ENCODE assay signal across 25 cellular contexts in genomic region chr16:89150981-89151380, GRCh38. TPM values are rescaled to one million over a fixed set of nuclear protein-coding genes. Genes with fewer than 3 reads are reported as not detected.
"Had no signal": no experiment of that assay in that cellular context is flagged by ENCODE, and none has a peak within 500 bp of the region (broad histone marks: within the 10 kb centered on the region; RNA-seq: fewer than 3 reads in every experiment).

No MANE protein-coding gene starts in this region.

- H3K27ac ChIP-seq: cardiac muscle cell, esophagus squamous epithelium, hepatocyte, right atrium auricular region, stomach, VCaP had no signal

- H3K9me3 ChIP-seq: adrenal gland, esophagus squamous epithelium had no signal

- DNase-seq: activated CD4-positive, alpha-beta T cell treated with anti-CD3 and anti-CD28 coated beads, Interleukin-2, amount 50 U/mL, for 1 hour; activated CD4-positive, CD25-positive, alpha-beta regulatory T cell treated with anti-CD3 and anti-CD28 coated beads, Interleukin-2, amount 50 U/mL, for 72 hours; activated gamma-delta T cell treated with Interleukin-2 at 50 U/mL for 16 hours; dermis blood vessel endothelial cell; effector memory CD4-positive, alpha-beta T cell; esophagus squamous epithelium; nucleus accumbens; stimulated activated CD4-positive, alpha-beta T cell treated with anti-CD3 and anti-CD28 coated beads, Interleukin-15, amount 100 ng/mL, for 24 hours; stimulated activated CD4-positive, alpha-beta T cell treated with anti-CD3 and anti-CD28 coated beads, Interleukin-2, amount 100 ng/mL, for 48 hours; stomach had no signal

- H3K79me2 ChIP-seq: hepatocyte had no signal

- H3K27ac Mint-ChIP-seq: mesothelial cell of epicardium; nephron; progenitor cell of endocrine pancreas; T-helper 1 cell treated with Interleukin-12 subunit alpha and Interleukin-12 subunit beta and Interleukin-4 antibody, amounts not matched to agents 30 μg/mL and 1 μg/mL, for 36 hours had no signal

- ATAC-seq: activated naive CD4-positive, alpha-beta T cell treated with anti-CD3 and anti-CD28 coated beads, Interleukin-2, amount 50 U/mL, for 72 hours had no signal

- H3K4me3 ChIP-seq: adrenal gland, cardiac muscle cell, esophagus squamous epithelium, hepatocyte, right atrium auricular region, skin epidermis, stomach had no signal

- H3K4me3 Mint-ChIP-seq: mesothelial cell of epicardium; nephron; T-helper 1 cell treated with Interleukin-12 subunit alpha and Interleukin-12 subunit beta and Interleukin-4 antibody, amounts not matched to agents 30 μg/mL and 1 μg/mL, for 36 hours had no signal

- H3K4me2 ChIP-seq: hepatocyte had no signal

- H3K27me3 Mint-ChIP-seq: progenitor cell of endocrine pancreas had no signal

- H2AFZ ChIP-seq: hepatocyte had no signal

RNA-seq across cellular contexts. Expression of gene CDH15, which starts 20.6 kb away (rescaled TPM):
- total RNA-seq: activated CD8-positive, alpha-beta memory T cell treated with anti-CD3 and anti-CD28 coated beads for 36 hours; dermis blood vessel endothelial cell; endothelial cell of umbilical vein; esophagus squamous epithelium; progenitor cell of endocrine pancreas; right atrium auricular region; stomach had no signal

RNA-seq across cellular contexts. Expression of gene SLC22A31, which starts 49.4 kb away (rescaled TPM):
- total RNA-seq: activated CD8-positive, alpha-beta memory T cell treated with anti-CD3 and anti-CD28 coated beads for 36 hours; dermis blood vessel endothelial cell; endothelial cell of umbilical vein; esophagus squamous epithelium; lung microvascular endothelial cell; temporal lobe had no signal
